ENCODE assay signal across 9 cellular contexts in the genomic region with DNA sequence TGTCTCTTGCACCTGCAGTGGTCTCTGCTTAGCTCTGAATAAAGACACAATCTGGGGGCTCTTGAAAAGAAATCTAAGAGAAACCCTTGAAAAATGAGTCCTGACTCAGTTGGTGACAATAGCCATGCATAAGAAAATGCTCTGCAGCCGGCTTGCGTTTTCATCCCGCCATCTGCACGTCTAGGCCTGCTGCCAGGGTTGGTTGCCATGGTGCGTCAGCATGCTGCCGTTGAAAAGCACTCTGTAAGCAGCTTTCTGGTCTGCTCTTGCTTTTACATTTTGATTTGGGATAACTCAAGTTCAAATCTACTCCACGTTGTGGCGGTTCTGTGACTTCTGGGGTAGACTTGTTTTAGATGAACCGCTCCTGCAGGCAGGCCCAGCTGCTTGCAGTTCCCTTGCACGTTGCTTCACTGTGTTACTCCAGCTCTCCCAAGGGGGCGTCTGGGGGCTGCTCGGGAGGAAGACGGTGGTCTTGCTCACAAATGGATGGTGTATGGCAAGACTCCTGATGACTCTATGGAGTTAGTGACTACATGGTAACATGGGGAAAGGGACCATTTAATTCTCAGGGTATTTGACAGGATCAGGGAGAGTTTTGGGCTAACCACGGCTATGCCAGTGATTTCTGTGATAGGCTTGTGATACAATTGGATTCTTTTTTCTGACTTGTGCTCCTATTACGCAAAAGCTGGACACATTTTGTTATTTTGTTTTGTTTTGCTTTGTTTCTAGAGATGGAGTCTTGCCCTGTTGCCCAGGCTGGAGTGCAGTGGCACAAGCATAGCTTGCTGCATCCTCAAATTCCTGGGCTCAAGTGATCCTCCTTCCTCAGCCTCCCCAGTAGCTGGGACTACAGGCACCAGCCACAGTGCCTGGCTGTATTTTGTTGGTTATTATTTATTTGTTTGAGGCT. TPM values are rescaled to one million over a fixed set of nuclear protein-coding genes. Genes with fewer than 3 reads are reported as not detected.
DNase-seq lines count a peak whose midpoint lies in the region; ATAC-seq and TF ChIP-seq lines count a peak whose summit lies in the region.
"Had no signal": no experiment of that assay in that cellular context is flagged by ENCODE, and none has a peak within 500 bp of the region (broad histone marks: within the 10 kb centered on the region; RNA-seq: fewer than 3 reads in every experiment).

No MANE protein-coding gene starts in this region.

- H3K9me3 Mint-ChIP-seq in brain (no peaks in the 10 kb centered on the region), immature natural killer cell (no peaks in the 10 kb centered on the region)
- H3K9me3 Mint-ChIP-seq: activated B cell treated with CpG ODN at 0.5 μM for 24 hours, memory B cell had no signal

- TF ChIP-seq CTCF in brain (conservative IDR thresholded peaks at IDR 0.05) (no peak), upper lobe of right lung (IDR thresholded peaks at IDR 0.05) (no peak)

- H3K27me3 Mint-ChIP-seq in brain: no peaks in the 10 kb centered on the region
- H3K27me3 Mint-ChIP-seq in immature natural killer cell (ENCODE audit: low read depth in 3 of 3): peaks cover 0 to 5% (median 2%) of the 10 kb centered on the region in 3 donors

- H3K27ac ChIP-seq in upper lobe of right lung: no peak overlapping the region

- no peaks in the 10 kb centered on the region for H3K27me3 ChIP-seq in upper lobe of right lung

- ATAC-seq in left colon: peak; percentile 49
- no peak for ATAC-seq in upper lobe of right lung
- ATAC-seq in GM21528 (IDR thresholded peaks at IDR 0.05; ENCODE audit: low FRiP score, unreplicated experiment): no peak

- no peaks in the 10 kb centered on the region for H3K36me3 ChIP-seq in upper lobe of right lung

- peaks cover 72% of the 10 kb centered on the region for H3K4me1 Mint-ChIP-seq in brain
- H3K4me1 Mint-ChIP-seq in immature natural killer cell: peaks cover 0 to 6% of the 10 kb centered on the region in 2 donors

- H3K4me3 Mint-ChIP-seq in brain (peak overlapping the region; percentile 16 to 75 (median 57)), immature natural killer cell (no peak overlapping the region)
- H3K4me3 Mint-ChIP-seq: activated B cell treated with CpG ODN at 0.5 μM for 24 hours, memory B cell had no signal

- peaks cover 21% of the 10 kb centered on the region for H3K36me3 Mint-ChIP-seq in brain
- no peaks in the 10 kb centered on the region for H3K36me3 Mint-ChIP-seq in immature natural killer cell
- H3K36me3 Mint-ChIP-seq: memory B cell had no signal

- intact Hi-C loops in left colon (cut with DNase I, micrococcal nuclease): loop anchor here in 1 of 2 donors (10.0 kb wide), 1 partner anchor 280 kb away; no protein-coding TSS in a partner anchor
- intact Hi-C loops in upper lobe of right lung (cut with DNase I): no loop called here

- H3K27ac Mint-ChIP-seq in brain (peak overlapping the region; percentile 96 to 99 (median 98)), immature natural killer cell (no peak overlapping the region)
- H3K27ac Mint-ChIP-seq: activated B cell treated with CpG ODN at 0.5 μM for 24 hours, memory B cell had no signal

- no peaks in the 10 kb centered on the region for H3K9me3 ChIP-seq in upper lobe of right lung

- peaks cover 12% of the 10 kb centered on the region for H3K4me1 ChIP-seq in upper lobe of right lung

- DNase-seq in NCI-H2029 (lab: John Stamatoyannopoulos, UW) (peak; percentile 68), left colon (peak; percentile 60 to 69), upper lobe of right lung (peak; percentile 75), immature natural killer cell (no peak)
- no peak for DNase-seq in stimulated activated CD4-positive, alpha-beta T cell treated with anti-CD3 and anti-CD28 coated beads, Interleukin-2, amount 100 ng/mL, for 48 hours
- DNase-seq: activated B cell treated with CpG ODN at 0.5 μM for 24 hours had no signal

- H3K4me3 ChIP-seq in upper lobe of right lung: no peak overlapping the region

RNA-seq across cellular contexts. Expression of a gene that starts 15.8 kb away (rescaled TPM):
- polyA plus RNA-seq in brain (ENCODE audit: insufficient read depth, low read depth, low replicate concordance) (4.1 TPM), immature natural killer cell (not detected)
- total RNA-seq in left colon (1 to 10 TPM; 4.5 to 9.4 TPM), upper lobe of right lung (2.3 TPM)

RNA-seq across cellular contexts. Expression of a gene that starts 46.1 kb away (rescaled TPM):
- polyA plus RNA-seq in brain (ENCODE audit: insufficient read depth, low read depth, low replicate concordance) (49.1 TPM), immature natural killer cell (10 to 100 TPM in 1 of 3 donors, 1 to 10 TPM in 2; 4.6 to 11.3 (median 4.7) TPM)
- total RNA-seq in left colon (100 to 1,000 TPM; 100 to 111 TPM), upper lobe of right lung (96.0 TPM)

RNA-seq across cellular contexts. Expression of a gene that starts 50.4 kb away (rescaled TPM):
- 9.3 TPM for polyA plus RNA-seq in brain (ENCODE audit: insufficient read depth, low read depth, low replicate concordance)
- total RNA-seq in left colon: 10 to 100 TPM; 32.6 to 40.8 TPM
- total RNA-seq in upper lobe of right lung: 17.3 TPM
- polyA plus RNA-seq in immature natural killer cell: 10 to 100 TPM in 2 of 3 donors, 1 to 10 TPM in 1; 9.4 to 15.1 (median 11.1) TPM

Comparison
In these comparisons a context has a peak if more than half of its experiments do, and no peak if none do; other contexts are left out.
1. DNase-seq: peak in NCI-H2029 (single experiment), left colon (2 of 2) and upper lobe of right lung (single experiment); none in stimulated activated CD4-positive, alpha-beta T cell treated with anti-CD3 and anti-CD28 coated beads, Interleukin-2, amount 100 ng/mL, for 48 hours (0 of 2) and immature natural killer cell (0 of 3).
2. H3K27ac Mint-ChIP-seq: peak in brain (5 of 5); none in immature natural killer cell (0 of 6).
3. H3K4me3 Mint-ChIP-seq: peak in brain (5 of 5); none in immature natural killer cell (0 of 5).